In the genomic region with DNA sequence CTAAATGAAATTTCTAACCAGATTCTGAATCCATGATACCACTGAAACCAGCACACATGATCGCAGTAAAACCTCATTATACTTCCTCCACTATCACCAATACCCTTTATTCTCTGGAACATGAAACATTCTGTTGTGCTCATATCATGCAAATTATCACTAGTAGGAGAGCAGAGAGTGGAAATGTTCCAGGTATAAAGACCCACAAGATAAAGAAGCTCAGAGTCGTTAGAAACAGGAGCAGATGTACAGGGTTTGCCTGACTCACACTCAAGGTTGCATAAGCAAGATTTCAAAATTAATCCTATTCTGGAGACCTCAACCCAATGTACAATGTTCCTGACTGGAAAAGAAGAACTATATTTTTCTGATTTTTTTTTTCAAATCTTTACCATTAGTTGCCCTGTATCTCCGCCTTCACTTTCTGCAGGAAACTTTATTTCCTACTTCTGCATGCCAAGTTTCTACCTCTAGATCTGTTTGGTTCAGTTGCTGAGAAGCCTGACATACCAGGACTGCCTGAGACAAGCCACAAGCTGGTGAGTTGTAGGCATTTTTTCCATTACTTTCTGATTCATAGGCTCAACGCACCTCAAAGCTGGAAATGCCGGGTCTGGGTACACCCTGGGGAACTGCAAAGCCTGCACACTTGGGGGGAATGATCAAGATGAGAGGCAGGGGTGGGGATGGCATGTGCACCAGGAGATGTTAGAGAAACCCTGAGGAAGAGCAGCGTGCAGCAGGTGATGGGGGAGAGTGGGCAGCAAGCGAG, we compare ENCODE assay signal across 10 cellular contexts. TPM values are rescaled to one million over a fixed set of nuclear protein-coding genes. Genes with fewer than 3 reads are reported as not detected.
DNase-seq lines count a peak whose midpoint lies in the region; ATAC-seq and TF ChIP-seq lines count a peak whose summit lies in the region.
"Had no signal": no experiment of that assay in that cellular context is flagged by ENCODE, and none has a peak within 500 bp of the region (broad histone marks: within the 10 kb centered on the region; RNA-seq: fewer than 3 reads in every experiment).

CCR2 (plus strand) TSS at position 473 of the 772 bp plus-strand sequence. CDS start 3,417 bp downstream, outside the sequence.

- TF ChIP-seq POLR2A in erythroblast (IDR thresholded peaks at IDR 0.05; ENCODE audit: low read length), result no peak
- TF ChIP-seq POLR2A in gastroesophageal sphincter (IDR thresholded peaks at IDR 0.05), result no peak

- H3K4me1 ChIP-seq in gastroesophageal sphincter, result no peaks in the 10 kb centered on the region

- H3K9me3 Mint-ChIP-seq in CD14-positive monocyte (no peaks in the 10 kb centered on the region), memory B cell (peaks cover under 1% of the 10 kb centered on the region)
- H3K9me3 Mint-ChIP-seq in activated CD4-positive, alpha-beta memory T cell treated with anti-CD3 and anti-CD28 coated beads for 36 hours, result no peaks in the 10 kb centered on the region

- DNase-seq in CD14-positive monocyte (ENCODE audit: low spot score), result no peak
- peak; percentile 91 for DNase-seq in MV-4-11 (lab: John Stamatoyannopoulos, UW)
- peak; percentile 54 for DNase-seq in activated CD4-positive, alpha-beta memory T cell treated with anti-CD3 and anti-CD28 coated beads for 36 hours
- DNase-seq in memory B cell (ENCODE audit: low spot score in 2 of 2), result no peak
- no peak for DNase-seq in erythroblast (lab: John Stamatoyannopoulos, UW)
- DNase-seq: NCI-H2171 treated with DMSO at 0.1 percent for 48 hours had no signal

- H3K36me3 ChIP-seq in gastroesophageal sphincter, result no peaks in the 10 kb centered on the region
- H3K36me3 ChIP-seq: BLaER1 had no signal

- H3K27me3 ChIP-seq in gastroesophageal sphincter, result peaks cover 40% of the 10 kb centered on the region
- H3K27me3 ChIP-seq: BLaER1 had no signal

- ATAC-seq in memory B cell (ENCODE audit: low read depth) (peak; percentile 43), GM18868 (IDR thresholded peaks at IDR 0.05; ENCODE audit: unreplicated experiment) (no peak), gastroesophageal sphincter (no peak), GM18498 (IDR thresholded peaks at IDR 0.05; ENCODE audit: unreplicated experiment) (no peak)

- H3K4me1 Mint-ChIP-seq in CD14-positive monocyte (peaks cover 96% of the 10 kb centered on the region), memory B cell (peaks cover 54% of the 10 kb centered on the region)
- H3K4me1 Mint-ChIP-seq in activated CD4-positive, alpha-beta memory T cell treated with anti-CD3 and anti-CD28 coated beads for 36 hours (ENCODE audit: low read depth), result peaks cover 91% of the 10 kb centered on the region

- CTCF ChIA-PET in activated CD4-positive, alpha-beta memory T cell treated with anti-CD3 and anti-CD28 coated beads for 36 hours (lab: Charles Lee), result interaction anchor here (0.6 to 3.1 kb wide), 12 partner anchors 15 to 825 kb away, joined by 3 to 24 read pairs (median 4); partner anchors contain the start of gene CCR5

- POLR2A ChIA-PET in activated CD4-positive, alpha-beta memory T cell treated with anti-CD3 and anti-CD28 coated beads for 36 hours (lab: Charles Lee), result interaction anchor here (0.7 to 2.7 kb wide), 4 partner anchors 15 to 122 kb away, joined by 3 to 27 read pairs (median 8); no protein-coding TSS in a partner anchor

- no peak within 1 kb of the TSS for H3K4me3 ChIP-seq in gastroesophageal sphincter
- H3K4me3 ChIP-seq: BLaER1 had no signal

- H3K4me3 Mint-ChIP-seq in CD14-positive monocyte (peak within 1 kb of the TSS; percentile 85 to 99), memory B cell (peak within 1 kb of the TSS; percentile 88)
- peak within 1 kb of the TSS; percentile 31 for H3K4me3 Mint-ChIP-seq in activated CD4-positive, alpha-beta memory T cell treated with anti-CD3 and anti-CD28 coated beads for 36 hours

- no peak for TF ChIP-seq EP300 in gastroesophageal sphincter (IDR thresholded peaks at IDR 0.05)

- H3K9me3 ChIP-seq in gastroesophageal sphincter, result no peaks in the 10 kb centered on the region
- H3K9me3 ChIP-seq: BLaER1 had no signal

- peaks cover 26 to 28% of the 10 kb centered on the region in 2 donors for H3K36me3 Mint-ChIP-seq in CD14-positive monocyte
- H3K36me3 Mint-ChIP-seq in activated CD4-positive, alpha-beta memory T cell treated with anti-CD3 and anti-CD28 coated beads for 36 hours, result no peaks in the 10 kb centered on the region
- H3K36me3 Mint-ChIP-seq in memory B cell, result peaks cover 4% of the 10 kb centered on the region

- no peak for TF ChIP-seq CTCF in CD14-positive monocyte (IDR thresholded peaks at IDR 0.05)
- no peak for TF ChIP-seq CTCF in gastroesophageal sphincter (IDR thresholded peaks at IDR 0.05)

- no peak within 1 kb of the TSS for H3K27ac ChIP-seq in gastroesophageal sphincter
- H3K27ac ChIP-seq: BLaER1 had no signal

- intact Hi-C loops in CD14-positive monocyte (cut with micrococcal nuclease), result loop anchor here in 1 of 2 donors (5.0 kb wide), 1 partner anchor 52 kb away; no protein-coding TSS in a partner anchor
- intact Hi-C loops in activated CD4-positive, alpha-beta memory T cell treated with anti-CD3 and anti-CD28 coated beads for 36 hours (cut with micrococcal nuclease), result loop anchor here (1.0 kb wide), 1 partner anchor 16 kb away; the partner anchor contains the start of gene CCR5

- 69 to 71% methylated on average over 4 to 6 of the region's 7 CpGs for WGBS in gastroesophageal sphincter (ENCODE audit: low coverage in 1 of 2), 2 donors

- H3K27me3 Mint-ChIP-seq in CD14-positive monocyte (ENCODE audit: low read depth in 3 of 3) (peaks cover 0 to 5% (median 3%) of the 10 kb centered on the region in 3 donors), memory B cell (peaks cover 2% of the 10 kb centered on the region)
- peaks cover 31% of the 10 kb centered on the region for H3K27me3 Mint-ChIP-seq in activated CD4-positive, alpha-beta memory T cell treated with anti-CD3 and anti-CD28 coated beads for 36 hours

- H3K27ac Mint-ChIP-seq in CD14-positive monocyte (peak within 1 kb of the TSS; percentile 80 to 96 (median 91)), memory B cell (peak within 1 kb of the TSS; percentile 26)
- peak within 1 kb of the TSS; percentile 63 for H3K27ac Mint-ChIP-seq in activated CD4-positive, alpha-beta memory T cell treated with anti-CD3 and anti-CD28 coated beads for 36 hours

RNA-seq across cellular contexts. Expression of gene CCR2, which starts in this region (rescaled TPM):
- 100 to 1,000 TPM; 145 to 181 TPM for polyA plus RNA-seq in CD14-positive monocyte
- 1 to 10 TPM; 2.2 TPM for total RNA-seq in activated CD4-positive, alpha-beta memory T cell treated with anti-CD3 and anti-CD28 coated beads for 36 hours
- 1 to 10 TPM in 2 of 4 donors, under 1 TPM in 2; 0.77 to 3.9 (median 1.9) TPM for total RNA-seq in gastroesophageal sphincter

Comparison
In these comparisons a context has a peak if more than half of its experiments do, and no peak if none do; other contexts are left out.
1. DNase-seq: peak in MV-4-11 (single experiment) and activated CD4-positive, alpha-beta memory T cell treated with anti-CD3 and anti-CD28 coated beads for 36 hours (single experiment); none in CD14-positive monocyte (single experiment), memory B cell (0 of 2) and erythroblast (0 of 2).
2. H3K27ac Mint-ChIP-seq: peak in every context shown above with its lines; median percentile 91 in CD14-positive monocyte; 63 in activated CD4-positive, alpha-beta memory T cell treated with anti-CD3 and anti-CD28 coated beads for 36 hours; 26 in memory B cell.
3. H3K4me3 Mint-ChIP-seq: peak in every context shown above with its lines; median percentile 92 in CD14-positive monocyte; 88 in memory B cell; 31 in activated CD4-positive, alpha-beta memory T cell treated with anti-CD3 and anti-CD28 coated beads for 36 hours.